Comparison of ENCODE assay signal across 8 cellular contexts in the genomic region with DNA sequence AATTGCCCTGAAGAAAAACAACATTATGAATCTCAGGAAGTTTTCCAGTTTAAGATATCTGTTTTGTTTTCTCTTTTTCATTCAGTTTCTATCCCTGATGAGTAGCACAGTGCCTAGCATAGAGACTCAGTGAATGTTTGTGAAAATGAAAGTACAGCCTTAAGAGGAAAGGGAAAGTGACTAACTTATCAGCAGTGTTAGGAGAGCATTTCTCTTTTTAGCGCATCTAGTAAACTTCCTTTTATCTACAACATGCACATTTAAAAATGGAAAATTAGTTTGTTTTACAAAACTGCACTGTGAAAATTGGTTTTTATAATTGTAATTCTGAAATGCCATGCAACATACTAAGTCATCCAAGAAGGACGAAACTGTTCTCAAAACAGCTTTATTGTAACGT.
DNase-seq lines count a peak whose midpoint lies in the region; ATAC-seq, FAIRE-seq and TF ChIP-seq lines count a peak whose summit lies in the region.

No MANE protein-coding gene starts in this region.

- H3K36me3 Mint-ChIP-seq in activated CD4-positive, alpha-beta T cell treated with anti-CD3 and anti-CD28 coated beads, Interleukin-2, amount 10 ng/mL, durations not matched to agents 24 days and 14 days (ENCODE audit: low read depth) = peaks cover 56% of the 10 kb centered on the region
- peaks cover 38% of the 10 kb centered on the region for H3K36me3 Mint-ChIP-seq in type B pancreatic cell

- no peak for DNase-seq in activated CD4-positive, alpha-beta T cell treated with anti-CD3 and anti-CD28 coated beads, Interleukin-2, amount 10 ng/mL, durations not matched to agents 24 days and 14 days
- no peak for DNase-seq in activated CD4-positive, alpha-beta T cell treated with anti-CD3 and anti-CD28 coated beads, Interleukin-2, amount 50 U/mL, for 48 hours
- DNase-seq in bronchial epithelial cell (ENCODE audit: low read depth) = peak; percentile 10
- no peak for DNase-seq in osteoblast (ENCODE audit: insufficient read length, low spot score, missing footprints)
- DNase-seq in OCI-M2 (lab: John Stamatoyannopoulos, UW; ENCODE audit: unreplicated experiment) = no peak
- DNase-seq in type B pancreatic cell (ENCODE audit: extremely low spot score, unreplicated experiment) = no peak
- DNase-seq in activated CD4-positive, alpha-beta T cell treated with anti-CD3 and anti-CD28 coated beads for 1 hour = no peak

- no peak overlapping the region for H2AFZ ChIP-seq in osteoblast (ENCODE audit: low read length)

- peak overlapping the region; percentile 59 for H3K4me2 ChIP-seq in osteoblast (ENCODE audit: insufficient read depth, low read length)

- peak overlapping the region; percentile 70 for H3K27ac Mint-ChIP-seq in activated CD4-positive, alpha-beta T cell treated with anti-CD3 and anti-CD28 coated beads, Interleukin-2, amount 10 ng/mL, durations not matched to agents 24 days and 14 days
- no peak overlapping the region for H3K27ac Mint-ChIP-seq in type B pancreatic cell

- H3K27ac ChIP-seq in osteoblast (ENCODE audit: low read depth, low read length) = no peak overlapping the region

- H3K36me3 ChIP-seq in bronchial epithelial cell (ENCODE audit: control insufficient read depth, insufficient read depth, low read length) (peaks cover 6% of the 10 kb centered on the region), osteoblast (ENCODE audit: insufficient read depth, low read length) (peaks cover 19% of the 10 kb centered on the region)

- peaks cover 26% of the 10 kb centered on the region for H3K4me1 ChIP-seq in osteoblast (ENCODE audit: insufficient read depth, low read length)

- H4K20me1 ChIP-seq in osteoblast (ENCODE audit: insufficient read depth, low read length) = peaks cover 2% of the 10 kb centered on the region

- no peaks in the 10 kb centered on the region for H3K9me3 Mint-ChIP-seq in activated CD4-positive, alpha-beta T cell treated with anti-CD3 and anti-CD28 coated beads, Interleukin-2, amount 10 ng/mL, durations not matched to agents 24 days and 14 days
- no peaks in the 10 kb centered on the region for H3K9me3 Mint-ChIP-seq in type B pancreatic cell

- TF ChIP-seq CTCF in bronchial epithelial cell (IDR thresholded peaks at IDR 0.05; ENCODE audit: insufficient read depth, low read length, severe bottlenecking) (no peak), osteoblast (IDR thresholded peaks at IDR 0.05; ENCODE audit: extremely low read depth, low read depth, low read length) (no peak), type B pancreatic cell (conservative IDR thresholded peaks at IDR 0.05) (no peak)

- peak overlapping the region; percentile 51 for H3K4me3 Mint-ChIP-seq in activated CD4-positive, alpha-beta T cell treated with anti-CD3 and anti-CD28 coated beads, Interleukin-2, amount 10 ng/mL, durations not matched to agents 24 days and 14 days
- H3K4me3 Mint-ChIP-seq in type B pancreatic cell = no peak overlapping the region

- H3K4me3 ChIP-seq in bronchial epithelial cell (ENCODE audit: low read depth, low read length) (no peak overlapping the region), osteoblast (ENCODE audit: insufficient read depth, low read length) (peak overlapping the region; percentile 11)

- H3K79me2 ChIP-seq in osteoblast (ENCODE audit: insufficient read depth, low read length) = peaks cover 6% of the 10 kb centered on the region

- peaks cover 18% of the 10 kb centered on the region for H3K4me1 Mint-ChIP-seq in activated CD4-positive, alpha-beta T cell treated with anti-CD3 and anti-CD28 coated beads, Interleukin-2, amount 10 ng/mL, durations not matched to agents 24 days and 14 days
- peaks cover 19% of the 10 kb centered on the region for H3K4me1 Mint-ChIP-seq in type B pancreatic cell (ENCODE audit: unreplicated experiment)

- no peaks in the 10 kb centered on the region for H3K27me3 Mint-ChIP-seq in activated CD4-positive, alpha-beta T cell treated with anti-CD3 and anti-CD28 coated beads, Interleukin-2, amount 10 ng/mL, durations not matched to agents 24 days and 14 days
- no peaks in the 10 kb centered on the region for H3K27me3 Mint-ChIP-seq in type B pancreatic cell

- H3K9me3 ChIP-seq in osteoblast (ENCODE audit: low read depth, low read length) = no peaks in the 10 kb centered on the region

- ATAC-seq in HG03103 (IDR thresholded peaks at IDR 0.05; ENCODE audit: low read depth, unreplicated experiment) = peak; percentile 95

- intact Hi-C loops in activated CD4-positive, alpha-beta T cell treated with anti-CD3 and anti-CD28 coated beads, Interleukin-2, amount 10 ng/mL, durations not matched to agents 24 days and 14 days (cut with micrococcal nuclease) = loop anchor here (10.0 kb wide), 1 partner anchor 719 kb away; the partner anchor contains the start of gene PUM3

- H3K27me3 ChIP-seq in bronchial epithelial cell (ENCODE audit: control insufficient read depth, insufficient read depth, low read length) (no peaks in the 10 kb centered on the region), osteoblast (ENCODE audit: insufficient read depth, low read length) (no peaks in the 10 kb centered on the region)

- FAIRE-seq in bronchial epithelial cell (lab: Jason Lieb, UNC) = no peak
